Comparison of ENCODE assay signal across 8 cellular contexts in the genomic region with DNA sequence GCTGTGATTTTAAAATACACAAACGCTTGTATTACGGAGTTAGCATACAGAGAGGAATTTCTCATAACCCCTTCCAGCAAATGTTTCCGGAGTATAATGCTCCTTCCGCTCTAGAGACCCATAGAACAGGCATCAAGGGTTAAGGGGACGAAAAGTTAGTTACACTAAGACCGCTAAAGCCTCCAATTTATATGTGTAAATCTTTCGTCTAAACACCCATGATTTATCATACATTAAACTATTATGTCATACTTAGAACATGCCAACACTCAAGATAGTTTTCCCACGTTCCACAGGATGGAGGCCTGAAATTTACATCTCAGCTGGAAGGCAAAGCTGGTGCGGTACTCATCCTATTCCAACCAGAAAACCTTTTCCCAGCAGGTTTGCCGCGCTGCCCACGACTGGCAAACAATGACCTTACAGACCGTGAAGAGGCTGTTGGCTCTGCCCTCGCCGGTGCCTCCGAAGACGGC. TPM values are rescaled to one million over a fixed set of nuclear protein-coding genes. Genes with fewer than 3 reads are reported as not detected.
DNase-seq lines count a peak whose midpoint lies in the region; ATAC-seq and TF ChIP-seq lines count a peak whose summit lies in the region.

No MANE protein-coding gene starts in this region.

- H4K20me1 ChIP-seq in SK-N-SH (ENCODE audit: insufficient read depth): no peaks in the 10 kb centered on the region; the same call in 1 of the 2 replicates

- CTCF ChIA-PET in Caco-2 (lab: Charles Lee) (interaction anchor here (1.0 to 2.7 kb wide), 2 partner anchors 15 to 21 kb away, joined by 8 to 14 read pairs; a partner anchor contains a TSS), SK-N-SH (lab: Yijun Ruan, JAX) (interaction anchor here (1.1 to 2.4 kb wide), 2 partner anchors 17 to 21 kb away, joined by 3 to 7 read pairs; a partner anchor contains a TSS)

- TF ChIP-seq RAD21 in SK-N-SH (IDR thresholded peaks at IDR 0.05; ENCODE audit: low read length): no peak

- peaks cover 18% of the 10 kb centered on the region for H3F3A ChIP-seq in SK-N-SH (replicated peaks; ENCODE audit: insufficient read depth)

- H3K27ac ChIP-seq in SK-N-SH (ENCODE audit: low read depth in 2 of 2, low read length in 1 of 2): peak overlapping the region; percentile 93 to 94

- H3K9ac ChIP-seq in SK-N-SH: peak overlapping the region; percentile 74

- POLR2A ChIA-PET in Caco-2 (lab: Charles Lee): interaction anchor here (0.6 to 2.4 kb wide), 3 partner anchors 15 to 308 kb away, joined by 3 to 16 read pairs (median 3); a partner anchor contains a TSS
- POLR2A ChIA-PET in SK-N-SH (lab: Yijun Ruan, JAX): interaction anchor here (0.7 to 1.9 kb wide), 4 partner anchors 10 to 123 kb away, joined by 3 to 31 read pairs (median 6); a partner anchor contains a TSS

- H3K4me1 Mint-ChIP-seq in Caco-2 (ENCODE audit: low read depth, unreplicated experiment) (peaks cover 23% of the 10 kb centered on the region), naive B cell (peaks cover 39 to 58% (median 52%) of the 10 kb centered on the region in 3 donors)

- TF ChIP-seq CTCF in Caco-2 (IDR thresholded peaks at IDR 0.05; ENCODE audit: insufficient read depth in 1 of 2, low read depth in 1 of 2, low read length in 1 of 2, severe bottlenecking in 1 of 2, unreplicated experiment in 1 of 2) (no peak), SK-N-SH (IDR thresholded peaks at IDR 0.05) (no peak), epithelial cell of esophagus (IDR thresholded peaks at IDR 0.05; ENCODE audit: insufficient read depth, low read depth, low read length, missing control alignments) (no peak)

- intact Hi-C loops in Caco-2 (cut with micrococcal nuclease; ENCODE audit: unreplicated experiment): loop anchor here (5.0 to 10.0 kb wide), 2 partner anchors 121 to 401 kb away; a partner anchor contains a TSS

- H3K4me3 Mint-ChIP-seq in Caco-2 (ENCODE audit: unreplicated experiment): peak overlapping the region; percentile 83
- H3K4me3 Mint-ChIP-seq in naive B cell: peak overlapping the region; percentile 90 to 97 (median 96)

- peaks cover 60% of the 10 kb centered on the region for H3K36me3 Mint-ChIP-seq in Caco-2 (ENCODE audit: insufficient read depth, unreplicated experiment)
- peaks cover 4 to 18% of the 10 kb centered on the region in 2 donors for H3K36me3 Mint-ChIP-seq in naive B cell

- no peaks in the 10 kb centered on the region for H3K27me3 ChIP-seq in Caco-2 (replicated peaks; ENCODE audit: control insufficient read depth, insufficient read depth, low read length)
- H3K27me3 ChIP-seq in SK-N-SH (ENCODE audit: insufficient read depth): no peaks in the 10 kb centered on the region

- no peak for DNase-seq in Caco-2
- peak; percentile 40 for DNase-seq in SK-N-SH
- no peak for DNase-seq in epithelial cell of esophagus (ENCODE audit: low read depth)
- no peak for DNase-seq in naive B cell
- no peak for DNase-seq in GF-D8 (lab: John Stamatoyannopoulos, UW)
- no peak for DNase-seq in erythroblast (lab: John Stamatoyannopoulos, UW)

- H3K27ac Mint-ChIP-seq in Caco-2 (ENCODE audit: unreplicated experiment) (peak overlapping the region; percentile 82), naive B cell (peak overlapping the region; percentile 89 to 98 (median 96))

- no TSS peak for BruUV-seq in Caco-2 (replicated peaks; lab: Mats Ljungman, UMichigan)

- TF ChIP-seq EP300 in SK-N-SH (IDR thresholded peaks at IDR 0.05; ENCODE audit: borderline replicate concordance in 1 of 2, low read depth in 1 of 2, low read length in 1 of 2): no peak

- H2AFZ ChIP-seq in SK-N-SH (ENCODE audit: low read depth): peak overlapping the region; percentile 88

- H3K9me3 Mint-ChIP-seq in Caco-2 (ENCODE audit: unreplicated experiment) (no peaks in the 10 kb centered on the region), naive B cell (no peaks in the 10 kb centered on the region)

- peak overlapping the region; percentile 72 for H3K4me2 ChIP-seq in SK-N-SH

- H3K36me3 ChIP-seq in Caco-2 (ENCODE audit: control insufficient read depth, insufficient read depth, low read length) (no peaks in the 10 kb centered on the region), SK-N-SH (replicated peaks in 1 of 2; ENCODE audit: control insufficient read depth in 1 of 2, insufficient read depth in 2 of 2, low read length in 1 of 2) (peaks cover 37 to 40% of the 10 kb centered on the region in 2 experiments)

- H3K4me1 ChIP-seq in Caco-2 (peaks cover 5% of the 10 kb centered on the region; the same call in 1 of the 2 replicates), SK-N-SH (ENCODE audit: control insufficient read depth in 1 of 2, insufficient read depth in 2 of 2, low read depth in 1 of 2, low read length in 1 of 2) (peaks cover 3 to 8% of the 10 kb centered on the region in 2 experiments)

- H3K9me3 ChIP-seq in Caco-2: no peaks in the 10 kb centered on the region
- no peaks in the 10 kb centered on the region for H3K9me3 ChIP-seq in SK-N-SH

- ATAC-seq in GM19452 (IDR thresholded peaks at IDR 0.05; ENCODE audit: unreplicated experiment) (peak; percentile 9), HG03469 (IDR thresholded peaks at IDR 0.05; ENCODE audit: unreplicated experiment) (peak; percentile 1), naive B cell (ENCODE audit: low read depth in 2 of 2) (peak in 1 of 2 donors; percentile 7)

- no peaks in the 10 kb centered on the region for H3K9me2 ChIP-seq in SK-N-SH

- WGBS in SK-N-SH (ENCODE audit: low lambda C conversion rate): under 1% methylated on average over 14 of the region's 17 CpGs

- H3K27me3 Mint-ChIP-seq in Caco-2 (ENCODE audit: insufficient read depth, unreplicated experiment) (no peaks in the 10 kb centered on the region), naive B cell (no peaks in the 10 kb centered on the region)

- peaks cover 91% of the 10 kb centered on the region for H3K79me2 ChIP-seq in SK-N-SH (ENCODE audit: insufficient read depth)

- no peak for TF ChIP-seq POLR2A in erythroblast (IDR thresholded peaks at IDR 0.05; ENCODE audit: low read length)

- H3K4me3 ChIP-seq in Caco-2 (ENCODE audit: low read depth, low read length): peak overlapping the region; percentile 88
- H3K4me3 ChIP-seq in SK-N-SH (ENCODE audit: low read depth in 2 of 2, low read length in 1 of 2): peak overlapping the region; percentile 80 to 94
- H3K4me3 ChIP-seq in epithelial cell of esophagus (ENCODE audit: low read length): peak overlapping the region; percentile 90

TF ChIP-seq in SK-N-SH, 30 proteins besides CTCF, POLR2A, EP300 and RAD21:
- no peak for TF ChIP-seq YY1 (IDR thresholded peaks at IDR 0.05; ENCODE audit: low read depth)
- TF ChIP-seq GABPA (IDR thresholded peaks at IDR 0.05; ENCODE audit: low read depth): peak; percentile 77

RNA-seq across cellular contexts. Expression of a gene that starts 0.7 kb away (rescaled TPM):
- total RNA-seq in Caco-2 (2022): 52.1 and 52.7 TPM in 2 replicates
- polyA plus RNA-seq in SK-N-SH (2012; rRNA removed) (99.2 and 196 TPM in 2 replicates), naive B cell (ENCODE audit: low read depth in 6 of 6) (100 to 1,000 TPM in 3 of 6 donors, 10 to 100 TPM in 3; 78.8 to 113 (median 102) TPM)
- polyA plus RNA-seq in SK-N-SH (2012; cell fraction: cytosol; rRNA removed): 68.2 and 71.1 TPM in 2 replicates
- 227 and 771 TPM in 2 replicates for polyA plus RNA-seq in SK-N-SH (2012; cell fraction: nucleus; rRNA removed)

RNA-seq across cellular contexts. Expression of a gene that starts 0.8 kb away (rescaled TPM):
- total RNA-seq in Caco-2 (2022): 38.1 and 40.2 TPM in 2 replicates
- polyA plus RNA-seq in SK-N-SH (2012; rRNA removed) (7.7 and 9.6 TPM in 2 replicates), naive B cell (ENCODE audit: low read depth in 6 of 6) (10 to 100 TPM; 12.4 to 29.2 (median 22.9) TPM)
- polyA plus RNA-seq in SK-N-SH (2012; cell fraction: cytosol; rRNA removed): 9.5 and 11.5 TPM in 2 replicates
- 10.9 and 20.1 TPM in 2 replicates for polyA plus RNA-seq in SK-N-SH (2012; cell fraction: nucleus; rRNA removed)

RNA-seq across cellular contexts. Expression of a gene that starts 20.9 kb away (rescaled TPM):
- total RNA-seq in Caco-2 (2022): 5.0 and 5.3 TPM in 2 replicates
- polyA plus RNA-seq in SK-N-SH (2012; rRNA removed) (5.8 and 8.3 TPM in 2 replicates), naive B cell (ENCODE audit: low read depth in 6 of 6) (10 to 100 TPM; 15.0 to 19.8 (median 17.2) TPM)
- polyA plus RNA-seq in SK-N-SH (2012; cell fraction: cytosol; rRNA removed): 8.5 and 8.6 TPM in 2 replicates
- 6.3 and 12.0 TPM in 2 replicates for polyA plus RNA-seq in SK-N-SH (2012; cell fraction: nucleus; rRNA removed)
